ENCODE assay signal across 10 cellular contexts in genomic region chr9:123318192-123318591, GRCh38. TPM values are rescaled to one million over a fixed set of nuclear protein-coding genes. Genes with fewer than 3 reads are reported as not detected.
DNase-seq lines count a peak whose midpoint lies in the region; ATAC-seq and TF ChIP-seq lines count a peak whose summit lies in the region.
"Had no signal": no experiment of that assay in that cellular context is flagged by ENCODE, and none has a peak within 500 bp of the region (broad histone marks: within the 10 kb centered on the region; RNA-seq: fewer than 3 reads in every experiment).

No MANE protein-coding gene starts in this region.

- H3K4me3 ChIP-seq in suprapubic skin (no peak overlapping the region), stomach (no peak overlapping the region)

- 70% methylated on average over 9 of the region's 9 CpGs for WGBS in suprapubic skin
- 54 to 69% (median 63%) methylated on average over 9 of the region's 9 CpGs for WGBS in stomach, 5 donors

- H3K9me3 ChIP-seq in suprapubic skin (no peaks in the 10 kb centered on the region), stomach (no peaks in the 10 kb centered on the region)

- H3K36me3 Mint-ChIP-seq in chondrocyte (ENCODE audit: low read depth) = no peaks in the 10 kb centered on the region

- H3K4me1 ChIP-seq in suprapubic skin (peaks cover 12% of the 10 kb centered on the region), stomach (peaks cover 0 to 34% (median 20%) of the 10 kb centered on the region in 4 donors)

- TF ChIP-seq EP300 in suprapubic skin (IDR thresholded peaks at IDR 0.05) (no peak), stomach (IDR thresholded peaks at IDR 0.05) (no peak)

- H3K27me3 ChIP-seq in suprapubic skin = peaks cover 6% of the 10 kb centered on the region
- no peaks in the 10 kb centered on the region for H3K27me3 ChIP-seq in stomach

- in situ Hi-C loops in G401 (cut with HindIII; ENCODE audit: low sequenced_read_pairs) = no loop called here

- no peaks in the 10 kb centered on the region for H3K27me3 Mint-ChIP-seq in chondrocyte (ENCODE audit: low read depth)

- TF ChIP-seq POLR2A in suprapubic skin (IDR thresholded peaks at IDR 0.05) (no peak), stomach (IDR thresholded peaks at IDR 0.05) (no peak)

- intact Hi-C loops in stomach (cut with DNase I; ENCODE audit: low total_unique reads) = no loop called here

- H3K27ac Mint-ChIP-seq in chondrocyte (ENCODE audit: unreplicated experiment) = no peak overlapping the region
- H3K27ac Mint-ChIP-seq: CD8-positive, alpha-beta memory T cell had no signal

- H3K9me3 Mint-ChIP-seq in chondrocyte (ENCODE audit: low read depth) = no peaks in the 10 kb centered on the region
- H3K9me3 Mint-ChIP-seq: CD8-positive, alpha-beta memory T cell had no signal

- H3K36me3 ChIP-seq in suprapubic skin (no peaks in the 10 kb centered on the region), stomach (no peaks in the 10 kb centered on the region)

- H3K27ac ChIP-seq in suprapubic skin (no peak overlapping the region), stomach (peak overlapping the region in 1 of 5 donors; percentile 22)

- no peak for TF ChIP-seq CTCF in chondrocyte (IDR thresholded peaks at IDR 0.05)
- no peak for TF ChIP-seq CTCF in suprapubic skin (IDR thresholded peaks at IDR 0.05)
- no peak for TF ChIP-seq CTCF in stomach (IDR thresholded peaks at IDR 0.05)

- ATAC-seq in GM19351 (IDR thresholded peaks at IDR 0.05; ENCODE audit: unreplicated experiment) (peak; percentile 78), HG03066 (IDR thresholded peaks at IDR 0.05; ENCODE audit: low read depth, unreplicated experiment) (peak; percentile 63)

- no peak overlapping the region for H3K4me3 Mint-ChIP-seq in chondrocyte (ENCODE audit: unreplicated experiment)
- H3K4me3 Mint-ChIP-seq: CD8-positive, alpha-beta memory T cell had no signal

- peak; percentile 30 for DNase-seq in G401 (ENCODE audit: low spot score)
- peak; percentile 29 for DNase-seq in chondrocyte (ENCODE audit: low spot score)
- no peak for DNase-seq in HuH-7 (ENCODE audit: low spot score)
- no peak for DNase-seq in suprapubic skin (ENCODE audit: low spot score in 2 of 2)
- no peak for DNase-seq in stomach
- no peak for DNase-seq in NCI-H1105 treated with DMSO at 0.1 percent for 48 hours (lab: John Stamatoyannopoulos, UW)
- DNase-seq: CD8-positive, alpha-beta memory T cell had no signal

- H3K4me1 Mint-ChIP-seq in chondrocyte (ENCODE audit: low read depth) = peaks cover 17% of the 10 kb centered on the region

RNA-seq across cellular contexts. Expression of gene CRB2, which starts 37.8 kb away (rescaled TPM):
- total RNA-seq in G401 (2014; rRNA removed; shearing (Covaris generic)) = 18.2 and 18.7 TPM in 2 replicates
- total RNA-seq in chondrocyte (0.07 TPM in 1 of 3 replicates, not detected in the others), suprapubic skin (not detected), stomach (1 to 10 TPM in 1 of 5 donors, under 1 TPM in 1, not detected in 3; 0.18 to 4.3 TPM)
- under 1 TPM in 2 of 3 donors, not detected in 1; 0.03 to 0.19 TPM for polyA plus RNA-seq in stomach
- total RNA-seq: CD8-positive, alpha-beta memory T cell; pulmonary artery endothelial cell had no signal

RNA-seq across cellular contexts. Expression of gene STRBP, which starts 49.8 kb away (rescaled TPM):
- 46.2 and 59.3 TPM in 2 replicates for total RNA-seq in G401 (2014; rRNA removed; shearing (Covaris generic))
- total RNA-seq in chondrocyte = 11.7 to 13.8 TPM (median 13.5 TPM) in 3 replicates
- total RNA-seq in suprapubic skin = 10 to 100 TPM; 10.6 to 18.4 (median 14.5) TPM
- total RNA-seq in stomach = 10 to 100 TPM in 3 of 5 donors, 1 to 10 TPM in 2; 5.5 to 21.0 (median 11.6) TPM
- 10 to 100 TPM in 1 of 3 donors, 1 to 10 TPM in 2; 8.2 to 17.4 (median 8.8) TPM for polyA plus RNA-seq in stomach

Comparison
In these comparisons a context has a peak if more than half of its experiments do, and no peak if none do; other contexts are left out.
1. DNase-seq: peak in G401 (single experiment) and chondrocyte (single experiment); none in HuH-7 (single experiment), suprapubic skin (0 of 2), stomach (single experiment) and NCI-H1105 treated with DMSO at 0.1 percent for 48 hours (single experiment).